In the genomic region with DNA sequence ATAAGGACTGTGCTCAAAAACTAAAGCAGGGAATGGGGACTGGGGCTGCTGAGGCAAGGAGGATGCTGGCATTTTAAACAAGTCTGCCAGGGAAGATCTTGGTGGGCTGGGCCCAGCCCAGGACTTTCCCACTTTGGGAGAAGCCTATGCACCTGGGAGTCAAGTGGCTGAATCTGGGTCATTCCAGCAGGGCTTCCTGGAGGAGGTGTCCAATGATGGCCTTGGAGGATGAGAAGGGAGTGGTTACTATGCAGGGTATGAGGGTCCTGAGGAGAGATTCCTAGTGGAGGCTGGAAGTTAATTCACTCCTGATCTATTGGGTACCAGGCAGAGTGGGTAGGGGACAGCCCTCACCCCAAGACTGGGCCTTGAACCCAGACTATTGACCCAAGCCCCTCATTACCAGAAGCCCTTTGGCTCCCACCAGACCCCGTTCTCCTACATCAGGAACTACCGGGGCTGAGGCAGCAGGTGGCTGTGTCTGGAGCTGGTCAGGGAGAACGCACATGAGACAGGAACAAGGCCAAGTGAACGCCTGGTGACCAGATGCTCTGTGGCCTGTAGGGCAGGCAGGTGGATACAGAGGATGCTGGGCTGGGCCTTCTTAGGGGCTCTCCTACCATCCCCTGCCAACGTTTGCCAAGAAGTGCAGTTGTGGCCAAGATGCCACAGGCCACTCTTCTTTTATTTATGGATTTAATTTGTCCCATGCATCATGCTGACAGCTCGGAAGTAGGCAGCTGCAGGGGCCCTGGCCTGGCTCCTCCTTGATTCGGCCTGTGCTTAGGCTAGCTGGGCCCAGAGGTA, we compare ENCODE assay signal across 23 cellular contexts. TPM values are rescaled to one million over a fixed set of nuclear protein-coding genes. Genes with fewer than 3 reads are reported as not detected.
A peak's percentile ranks its signal among the peaks of the same experiment; 100 is the strongest.
DNase-seq lines count a peak whose midpoint lies in the region; ATAC-seq and TF ChIP-seq lines count a peak whose summit lies in the region.
"Had no signal": no experiment of that assay in that cellular context is flagged by ENCODE, and none has a peak within 500 bp of the region (broad histone marks: within the 10 kb centered on the region; RNA-seq: fewer than 3 reads in every experiment).

No MANE protein-coding gene starts in this region.

- intact Hi-C loops in activated T-helper 2 cell treated with anti-CD3 and anti-CD28 coated beads, Interferon-gamma antibody, Interleukin-2, Interleukin-4, amounts not matched to agents 10 μg/mL and 5 μg/mL and 100 μg/mL, durations not matched to agents 14 hours and 24 hours and 36 hours (cut with micrococcal nuclease): no loop called here
- intact Hi-C loops in upper lobe of right lung (cut with DNase I): no loop called here

- H3K4me1 Mint-ChIP-seq in activated T-helper 2 cell treated with anti-CD3 and anti-CD28 coated beads, Interferon-gamma antibody, Interleukin-2, Interleukin-4, amounts not matched to agents 10 μg/mL and 5 μg/mL and 100 μg/mL, durations not matched to agents 14 hours and 24 hours and 36 hours (ENCODE audit: low read depth): peaks cover under 1% of the 10 kb centered on the region
- H3K4me1 Mint-ChIP-seq in mesothelial cell of epicardium: peaks cover 24% of the 10 kb centered on the region
- H3K4me1 Mint-ChIP-seq: activated CD4-positive, alpha-beta T cell treated with anti-CD3 and anti-CD28 coated beads, Interleukin-2, amount 10 ng/mL, durations not matched to agents 7 days and 5 days; activated naive CD8-positive, alpha-beta T cell treated with anti-CD3 and anti-CD28 coated beads, Interleukin-2, amount 10 ng/mL, durations not matched to agents 7 days and 5 days had no signal

- peaks cover 5% of the 10 kb centered on the region for H3K36me3 Mint-ChIP-seq in activated T-helper 2 cell treated with anti-CD3 and anti-CD28 coated beads, Interferon-gamma antibody, Interleukin-2, Interleukin-4, amounts not matched to agents 10 μg/mL and 5 μg/mL and 100 μg/mL, durations not matched to agents 14 hours and 24 hours and 36 hours (ENCODE audit: low read depth)
- no peaks in the 10 kb centered on the region for H3K36me3 Mint-ChIP-seq in mesothelial cell of epicardium
- H3K36me3 Mint-ChIP-seq: T-cell had no signal

- DNase-seq in activated effector memory CD4-positive, alpha-beta T cell treated with anti-CD3 and anti-CD28 coated beads, Interleukin-2, amount 50 U/mL, for 16 hours: peak; percentile 37
- DNase-seq in activated effector memory CD4-positive, alpha-beta T cell treated with Interleukin-2 at 50 U/mL for 16 hours: no peak
- peak; percentile 4 for DNase-seq in activated T-helper 2 cell treated with anti-CD3 and anti-CD28 coated beads, Interferon-gamma antibody, Interleukin-2, Interleukin-4, amounts not matched to agents 10 μg/mL and 5 μg/mL and 100 μg/mL, durations not matched to agents 14 hours and 24 hours and 36 hours (ENCODE audit: low spot score)
- peak; percentile 9 to 33 for DNase-seq in mesothelial cell of epicardium (ENCODE audit: low spot score in 2 of 2, unreplicated experiment in 2 of 2)
- peak; percentile 38 for DNase-seq in upper lobe of right lung
- DNase-seq in NCI-H2196 treated with DMSO at 0.1 percent for 48 hours (lab: John Stamatoyannopoulos, UW; ENCODE audit: unreplicated experiment): no peak
- DNase-seq in NCI-H2171 treated with DMSO at 0.1 percent for 48 hours (lab: John Stamatoyannopoulos, UW): no peak
- DNase-seq in KG1 (lab: John Stamatoyannopoulos, UW): no peak
- DNase-seq: activated CD4-positive, alpha-beta T cell treated with anti-CD3 and anti-CD28 coated beads, Interleukin-2, amount 10 ng/mL, durations not matched to agents 7 days and 5 days; activated naive CD8-positive, alpha-beta T cell treated with anti-CD3 and anti-CD28 coated beads, Interleukin-2, amount 10 ng/mL, durations not matched to agents 7 days and 5 days; activated T-cell treated with anti-CD3 and anti-CD28 coated beads, Interleukin-2, amount 50 U/mL, for 72 hours; Caco-2; cortex of kidney; left ventricle myocardium inferior; NCI-H1105 treated with DMSO at 0.1 percent for 48 hours; NCI-H2081 treated with DMSO at 0.1 percent for 48 hours; NCI-H526; SHP77 treated with DMSO at 0.1 percent for 48 hours; stimulated activated CD4-positive, alpha-beta T cell treated with anti-CD3 and anti-CD28 coated beads, Interleukin-12 subunit alpha, Interleukin-12 subunit beta, amount 100 ng/mL, for 4 hours; substantia nigra had no signal

- H3K27ac ChIP-seq in upper lobe of right lung: no peak overlapping the region
- H3K27ac ChIP-seq: BLaER1, left ventricle myocardium inferior had no signal

- H3K4me3 ChIP-seq in upper lobe of right lung: no peak overlapping the region
- H3K4me3 ChIP-seq: BLaER1, left ventricle myocardium inferior had no signal

- H3K27ac Mint-ChIP-seq in activated T-helper 2 cell treated with anti-CD3 and anti-CD28 coated beads, Interferon-gamma antibody, Interleukin-2, Interleukin-4, amounts not matched to agents 10 μg/mL and 5 μg/mL and 100 μg/mL, durations not matched to agents 14 hours and 24 hours and 36 hours: no peak overlapping the region
- no peak overlapping the region for H3K27ac Mint-ChIP-seq in mesothelial cell of epicardium
- H3K27ac Mint-ChIP-seq: activated CD4-positive, alpha-beta T cell treated with anti-CD3 and anti-CD28 coated beads, Interleukin-2, amount 10 ng/mL, durations not matched to agents 7 days and 5 days; activated naive CD8-positive, alpha-beta T cell treated with anti-CD3 and anti-CD28 coated beads, Interleukin-2, amount 10 ng/mL, durations not matched to agents 7 days and 5 days; activated T-cell treated with anti-CD3 and anti-CD28 coated beads, Interleukin-2, amount 50 U/mL, for 72 hours; T-cell had no signal

- H3K27me3 Mint-ChIP-seq in activated T-helper 2 cell treated with anti-CD3 and anti-CD28 coated beads, Interferon-gamma antibody, Interleukin-2, Interleukin-4, amounts not matched to agents 10 μg/mL and 5 μg/mL and 100 μg/mL, durations not matched to agents 14 hours and 24 hours and 36 hours (ENCODE audit: low read depth): no peaks in the 10 kb centered on the region
- no peaks in the 10 kb centered on the region for H3K27me3 Mint-ChIP-seq in mesothelial cell of epicardium (ENCODE audit: low read depth)
- H3K27me3 Mint-ChIP-seq: activated CD4-positive, alpha-beta T cell treated with anti-CD3 and anti-CD28 coated beads, Interleukin-2, amount 10 ng/mL, durations not matched to agents 7 days and 5 days; activated naive CD8-positive, alpha-beta T cell treated with anti-CD3 and anti-CD28 coated beads, Interleukin-2, amount 10 ng/mL, durations not matched to agents 7 days and 5 days; T-cell had no signal

- peaks cover 5% of the 10 kb centered on the region for H3K9me3 Mint-ChIP-seq in activated T-helper 2 cell treated with anti-CD3 and anti-CD28 coated beads, Interferon-gamma antibody, Interleukin-2, Interleukin-4, amounts not matched to agents 10 μg/mL and 5 μg/mL and 100 μg/mL, durations not matched to agents 14 hours and 24 hours and 36 hours
- peaks cover 2% of the 10 kb centered on the region for H3K9me3 Mint-ChIP-seq in mesothelial cell of epicardium
- H3K9me3 Mint-ChIP-seq: activated naive CD8-positive, alpha-beta T cell treated with anti-CD3 and anti-CD28 coated beads, Interleukin-2, amount 10 ng/mL, durations not matched to agents 7 days and 5 days had no signal

- H3K4me1 ChIP-seq in upper lobe of right lung: no peaks in the 10 kb centered on the region
- H3K4me1 ChIP-seq: left ventricle myocardium inferior had no signal

- TF ChIP-seq CTCF in mesothelial cell of epicardium (IDR thresholded peaks at IDR 0.05; ENCODE audit: unreplicated experiment) (no peak), upper lobe of right lung (IDR thresholded peaks at IDR 0.05) (no peak)

- ATAC-seq in upper lobe of right lung: no peak
- ATAC-seq: activated T-cell treated with anti-CD3 and anti-CD28 coated beads, Interleukin-2, amount 50 U/mL, for 72 hours; HCT116; T-cell had no signal

- no peak overlapping the region for H3K4me3 Mint-ChIP-seq in activated T-helper 2 cell treated with anti-CD3 and anti-CD28 coated beads, Interferon-gamma antibody, Interleukin-2, Interleukin-4, amounts not matched to agents 10 μg/mL and 5 μg/mL and 100 μg/mL, durations not matched to agents 14 hours and 24 hours and 36 hours (ENCODE audit: low read depth)
- H3K4me3 Mint-ChIP-seq in mesothelial cell of epicardium: no peak overlapping the region
- H3K4me3 Mint-ChIP-seq: activated CD4-positive, alpha-beta T cell treated with anti-CD3 and anti-CD28 coated beads, Interleukin-2, amount 10 ng/mL, durations not matched to agents 7 days and 5 days; activated naive CD8-positive, alpha-beta T cell treated with anti-CD3 and anti-CD28 coated beads, Interleukin-2, amount 10 ng/mL, durations not matched to agents 7 days and 5 days; activated T-cell treated with anti-CD3 and anti-CD28 coated beads, Interleukin-2, amount 50 U/mL, for 72 hours; T-cell had no signal

- H3K36me3 ChIP-seq in upper lobe of right lung: no peaks in the 10 kb centered on the region
- H3K36me3 ChIP-seq: BLaER1, left ventricle myocardium inferior had no signal

- H3K27me3 ChIP-seq in upper lobe of right lung: no peaks in the 10 kb centered on the region
- H3K27me3 ChIP-seq: BLaER1 had no signal

- no peaks in the 10 kb centered on the region for H3K9me3 ChIP-seq in upper lobe of right lung
- H3K9me3 ChIP-seq: BLaER1, Caco-2, left ventricle myocardium inferior had no signal

RNA-seq across cellular contexts. Expression of a gene that starts 18.3 kb away (rescaled TPM):
- 78.0 and 82.1 TPM in 2 replicates for total RNA-seq in activated T-helper 2 cell treated with anti-CD3 and anti-CD28 coated beads, Interferon-gamma antibody, Interleukin-2, Interleukin-4, amounts not matched to agents 10 μg/mL and 5 μg/mL and 100 μg/mL, durations not matched to agents 14 hours and 24 hours and 36 hours
- total RNA-seq in mesothelial cell of epicardium (18.2 to 19.9 TPM (median 19.2 TPM) in 3 replicates), upper lobe of right lung (11.6 TPM)

Comparison
In these comparisons a context has a peak if more than half of its experiments do, and no peak if none do; other contexts are left out.
1. DNase-seq: peak in activated effector memory CD4-positive, alpha-beta T cell treated with anti-CD3 and anti-CD28 coated beads, Interleukin-2, amount 50 U/mL, for 16 hours (single experiment), activated T-helper 2 cell treated with anti-CD3 and anti-CD28 coated beads, Interferon-gamma antibody, Interleukin-2, Interleukin-4, amounts not matched to agents 10 μg/mL and 5 μg/mL and 100 μg/mL, durations not matched to agents 14 hours and 24 hours and 36 hours (single experiment), mesothelial cell of epicardium (2 of 2) and upper lobe of right lung (single experiment); none in activated effector memory CD4-positive, alpha-beta T cell treated with Interleukin-2 at 50 U/mL for 16 hours (single experiment), NCI-H2196 treated with DMSO at 0.1 percent for 48 hours (single experiment), NCI-H2171 treated with DMSO at 0.1 percent for 48 hours (single experiment) and KG1 (single experiment).